Comparison of ENCODE assay signal across 9 cellular contexts in the genomic region with DNA sequence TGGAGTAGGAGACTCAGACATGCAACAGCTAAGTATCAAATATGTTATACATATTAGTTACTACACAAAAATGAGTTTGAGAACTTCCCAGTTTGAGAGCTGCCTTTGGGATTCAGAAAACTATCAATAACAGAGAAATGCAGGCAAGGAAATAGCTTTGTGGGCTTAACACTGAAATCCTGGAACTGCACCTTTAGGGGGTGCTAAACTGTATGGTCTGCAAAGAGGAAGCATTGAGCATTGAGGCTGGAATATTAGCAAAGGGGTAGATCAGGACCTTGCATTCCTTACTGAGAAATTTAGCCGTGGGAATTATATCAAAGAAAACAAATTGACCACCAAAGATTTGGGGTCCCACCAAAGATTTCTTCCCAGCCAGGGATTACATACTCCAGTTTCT.
A peak's percentile ranks its signal among the peaks of the same experiment; 100 is the strongest.
DNase-seq lines count a peak whose midpoint lies in the region; ATAC-seq, FAIRE-seq and TF ChIP-seq lines count a peak whose summit lies in the region.
"Had no signal": no experiment of that assay in that cellular context is flagged by ENCODE, and none has a peak within 500 bp of the region (broad histone marks: within the 10 kb centered on the region; RNA-seq: fewer than 3 reads in every experiment).

No MANE protein-coding gene starts in this region.

- no peaks in the 10 kb centered on the region for H3K9me3 ChIP-seq in neural progenitor cell (ENCODE audit: low read depth)

- H3K36me3 Mint-ChIP-seq in neural progenitor cell: no peaks in the 10 kb centered on the region

- H3K79me2 ChIP-seq in neural progenitor cell (ENCODE audit: low read depth): no peaks in the 10 kb centered on the region

- peaks cover 7% of the 10 kb centered on the region for H3K4me1 ChIP-seq in neural progenitor cell

- H4K20me1 ChIP-seq in neural progenitor cell (ENCODE audit: low read depth): no peaks in the 10 kb centered on the region

- H3K4me2 ChIP-seq in neural progenitor cell: no peak overlapping the region

- in situ Hi-C loops in astrocyte of the cerebellum (cut with HindIII; ENCODE audit: low sequenced_read_pairs): no loop called here

- no peaks in the 10 kb centered on the region for H3F3A ChIP-seq in neural progenitor cell (ENCODE audit: low read depth)

- DNase-seq in NCI-H2171 treated with DMSO at 0.1 percent for 48 hours (lab: John Stamatoyannopoulos, UW): peak; percentile 2
- no peak for DNase-seq in NCI-H2171 (lab: John Stamatoyannopoulos, UW)
- peak; percentile 6 for DNase-seq in HuH-7.5 (ENCODE audit: low spot score)
- no peak for DNase-seq in astrocyte of the cerebellum (ENCODE audit: low read depth)
- peak; percentile 64 for DNase-seq in neural progenitor cell (ENCODE audit: low spot score)
- DNase-seq in NCI-H1417 treated with DMSO at 0.1 percent for 48 hours (lab: John Stamatoyannopoulos, UW): no peak
- DNase-seq in RCC 7860 (ENCODE audit: low spot score): no peak
- DNase-seq: NCI-H2081 had no signal

- no peaks in the 10 kb centered on the region for H3K4me1 Mint-ChIP-seq in neural progenitor cell

- no peak overlapping the region for H2AFZ ChIP-seq in neural progenitor cell (replicated peaks)

- H3K9ac ChIP-seq in neural progenitor cell: no peak overlapping the region

- H3K4me3 Mint-ChIP-seq in neural progenitor cell: no peak overlapping the region

- no peaks in the 10 kb centered on the region for H3K9me3 Mint-ChIP-seq in neural progenitor cell

- ATAC-seq in GM21737 (IDR thresholded peaks at IDR 0.05; ENCODE audit: unreplicated experiment): no peak

- no peak overlapping the region for H3K27ac ChIP-seq in neural progenitor cell

- no peaks in the 10 kb centered on the region for H3K27me3 Mint-ChIP-seq in neural progenitor cell (ENCODE audit: insufficient read depth, low read depth)

- FAIRE-seq in RCC 7860 (lab: Jason Lieb, UNC): no peak

- H3K27me3 ChIP-seq in neural progenitor cell: no peaks in the 10 kb centered on the region

- H3K27ac Mint-ChIP-seq in neural progenitor cell: no peak overlapping the region

- no peaks in the 10 kb centered on the region for H3K36me3 ChIP-seq in neural progenitor cell

- peak; percentile 41 for TF ChIP-seq CTCF in astrocyte of the cerebellum (IDR thresholded peaks at IDR 0.05; ENCODE audit: low read depth, low read length, missing control alignments)
- peak; percentile 76 for TF ChIP-seq CTCF in neural progenitor cell (IDR thresholded peaks at IDR 0.05)

- H3K4me3 ChIP-seq in astrocyte of the cerebellum (ENCODE audit: low read depth, low read length) (no peak overlapping the region), neural progenitor cell (no peak overlapping the region)

Comparison
In these comparisons a context has a peak if more than half of its experiments do, and no peak if none do; other contexts are left out.
1. DNase-seq: peak in NCI-H2171 treated with DMSO at 0.1 percent for 48 hours (single experiment), HuH-7.5 (single experiment) and neural progenitor cell (single experiment); none in NCI-H2171 (single experiment), astrocyte of the cerebellum (single experiment), NCI-H1417 treated with DMSO at 0.1 percent for 48 hours (single experiment) and RCC 7860 (single experiment).